ENCODE assay signal across 16 cellular contexts in the genomic region with DNA sequence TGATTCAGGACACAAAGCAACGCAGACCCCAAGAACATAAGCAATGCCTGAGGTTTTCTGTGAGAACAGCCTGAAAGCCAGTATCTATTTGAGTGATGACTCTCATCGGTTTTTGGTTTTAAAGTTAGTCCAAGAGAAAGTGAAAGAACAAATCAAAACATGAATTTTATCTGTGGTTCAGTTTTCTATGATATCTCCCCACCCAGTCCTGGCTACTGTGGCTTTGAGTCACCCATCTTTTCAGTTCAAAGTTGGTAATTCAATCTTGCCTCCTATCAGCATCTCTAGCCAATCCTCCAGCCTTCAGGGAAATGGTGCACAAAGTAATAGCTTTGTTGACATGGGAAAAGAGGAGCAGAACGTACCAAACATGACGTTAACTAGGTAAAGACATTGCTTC. TPM values are rescaled to one million over a fixed set of nuclear protein-coding genes. Genes with fewer than 3 reads are reported as not detected.
DNase-seq lines count a peak whose midpoint lies in the region; ATAC-seq and TF ChIP-seq lines count a peak whose summit lies in the region.
"Had no signal": no experiment of that assay in that cellular context is flagged by ENCODE, and none has a peak within 500 bp of the region (broad histone marks: within the 10 kb centered on the region; RNA-seq: fewer than 3 reads in every experiment).

No MANE protein-coding gene starts in this region.

- H3K27me3 Mint-ChIP-seq in activated T-helper 17 cell treated with anti-CD3 and anti-CD28 coated beads, Interleukin-2, amount 50 U/mL, for 72 hours, result peaks cover 12% of the 10 kb centered on the region

- H3K9me3 Mint-ChIP-seq in activated T-helper 17 cell treated with anti-CD3 and anti-CD28 coated beads, Interleukin-2, amount 50 U/mL, for 72 hours, result no peaks in the 10 kb centered on the region
- H3K9me3 Mint-ChIP-seq: CD8-positive, alpha-beta memory T cell; T-cell had no signal

- no peaks in the 10 kb centered on the region for H3K4me1 ChIP-seq in esophagus squamous epithelium
- H3K4me1 ChIP-seq: heart right ventricle had no signal

- ATAC-seq in GM18508 (IDR thresholded peaks at IDR 0.05; ENCODE audit: insufficient read depth, unreplicated experiment) (peak; percentile 72), GM19397 (IDR thresholded peaks at IDR 0.05; ENCODE audit: unreplicated experiment) (peak; percentile 64), HG02938 (IDR thresholded peaks at IDR 0.05; ENCODE audit: unreplicated experiment) (peak; percentile 78)
- ATAC-seq in activated T-helper 17 cell treated with anti-CD3 and anti-CD28 coated beads, Interleukin-2, amount 50 U/mL, for 72 hours (replicated peaks), result peak; percentile 93
- ATAC-seq: heart right ventricle, T-cell had no signal

- DNase-seq in NCI-H187 (lab: John Stamatoyannopoulos, UW) (no peak), CD1c-positive myeloid dendritic cell (ENCODE audit: extremely low spot score) (no peak), esophagus squamous epithelium (lab: John Stamatoyannopoulos, UW) (no peak)
- DNase-seq in stimulated activated CD4-positive, alpha-beta T cell treated with anti-CD3 and anti-CD28 coated beads, Interleukin-1b, Interleukin-23, amount 100 ng/mL, for 48 hours, result no peak
- DNase-seq: anterior cingulate cortex; CD8-positive, alpha-beta memory T cell; endodermal cell; heart right ventricle; IMR-90; NCI-H1694 treated with DMSO at 0.1 percent for 48 hours; T-cell had no signal

- H3K9me3 ChIP-seq in esophagus squamous epithelium, result no peaks in the 10 kb centered on the region
- H3K9me3 ChIP-seq: heart right ventricle had no signal

- no peaks in the 10 kb centered on the region for H3K36me3 ChIP-seq in esophagus squamous epithelium
- H3K36me3 ChIP-seq: heart right ventricle had no signal

- H3K4me3 ChIP-seq in esophagus squamous epithelium, result no peak overlapping the region
- H3K4me3 ChIP-seq: heart right ventricle, lung had no signal

- H3K4me3 Mint-ChIP-seq in activated T-helper 17 cell treated with anti-CD3 and anti-CD28 coated beads, Interleukin-2, amount 50 U/mL, for 72 hours, result no peak overlapping the region
- H3K4me3 Mint-ChIP-seq: endodermal cell, T-cell had no signal

- no peaks in the 10 kb centered on the region for H3K36me3 Mint-ChIP-seq in activated T-helper 17 cell treated with anti-CD3 and anti-CD28 coated beads, Interleukin-2, amount 50 U/mL, for 72 hours (ENCODE audit: low read depth)
- H3K36me3 Mint-ChIP-seq: CD8-positive, alpha-beta memory T cell; T-cell had no signal

- intact Hi-C loops in esophagus squamous epithelium (cut with DNase I), result no loop called here

- H3K4me1 Mint-ChIP-seq in activated T-helper 17 cell treated with anti-CD3 and anti-CD28 coated beads, Interleukin-2, amount 50 U/mL, for 72 hours, result peaks cover 6% of the 10 kb centered on the region

- 40 to 49% methylated on average over 4 of the region's 4 CpGs for WGBS in esophagus squamous epithelium, 2 donors

- no peaks in the 10 kb centered on the region for H3K27me3 ChIP-seq in esophagus squamous epithelium

- H3K27ac Mint-ChIP-seq in activated T-helper 17 cell treated with anti-CD3 and anti-CD28 coated beads, Interleukin-2, amount 50 U/mL, for 72 hours, result no peak overlapping the region
- H3K27ac Mint-ChIP-seq: endodermal cell, T-cell had no signal

- no peak for TF ChIP-seq CTCF in esophagus squamous epithelium (IDR thresholded peaks at IDR 0.05)

- H3K27ac ChIP-seq in esophagus squamous epithelium, result no peak overlapping the region
- H3K27ac ChIP-seq: heart right ventricle had no signal

- no peak for TF ChIP-seq POLR2A in esophagus squamous epithelium (IDR thresholded peaks at IDR 0.05)

RNA-seq across cellular contexts. Expression of a gene that starts 40.5 kb away (rescaled TPM):
- not detected for total RNA-seq in activated T-helper 17 cell treated with anti-CD3 and anti-CD28 coated beads, Interleukin-2, amount 50 U/mL, for 72 hours
- total RNA-seq in esophagus squamous epithelium, result not detected
- total RNA-seq: CD8-positive, alpha-beta memory T cell; endodermal cell; heart right ventricle; IMR-90; lung; T-cell had no signal
